In the genomic region with DNA sequence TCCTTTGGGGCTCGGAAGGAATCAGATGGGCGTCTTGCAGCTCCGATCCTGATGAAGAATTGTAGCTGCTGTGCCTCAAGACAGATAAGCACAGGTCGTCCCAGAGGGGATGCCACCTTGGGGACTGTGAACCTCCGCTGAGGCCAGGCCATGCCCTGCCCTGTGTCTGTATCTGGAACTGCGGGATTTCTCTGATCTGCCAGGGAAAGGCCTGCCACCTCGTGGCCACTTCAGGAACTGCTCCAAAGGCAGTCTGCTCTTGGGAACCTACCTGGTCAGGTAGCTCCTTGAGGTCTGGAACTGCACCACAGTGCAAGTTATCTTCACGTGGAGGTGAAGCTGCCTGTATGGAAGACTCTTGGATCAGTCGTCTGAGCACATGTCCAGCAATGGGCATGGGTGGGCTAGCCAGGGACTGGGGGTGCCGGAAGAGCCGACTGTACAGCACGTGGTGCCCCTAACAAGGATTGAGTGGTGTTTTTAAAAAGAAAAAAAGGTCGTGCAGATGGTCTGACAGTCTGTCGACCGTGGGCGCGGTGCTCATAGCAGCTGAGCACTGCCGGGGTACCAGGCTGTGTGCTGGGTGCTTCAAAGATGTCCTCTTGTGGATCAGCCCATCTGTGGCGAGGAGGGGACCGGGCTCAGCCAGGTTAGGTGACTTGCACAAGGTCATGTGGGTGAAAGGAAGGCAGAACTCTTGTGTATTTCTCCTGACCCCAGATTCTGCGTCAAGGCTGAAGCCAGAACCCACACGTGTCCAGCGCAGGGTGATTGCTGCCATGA, we compare ENCODE assay signal across 1 cellular context.
TF ChIP-seq lines count a peak whose summit lies in the region.

No MANE protein-coding gene starts in this region.

TF ChIP-seq in HepG2, 621 proteins besides CTCF, POLR2A, EP300 and RAD21 (continued from another document and continues in another):
- TF ChIP-seq, protein P1, sequence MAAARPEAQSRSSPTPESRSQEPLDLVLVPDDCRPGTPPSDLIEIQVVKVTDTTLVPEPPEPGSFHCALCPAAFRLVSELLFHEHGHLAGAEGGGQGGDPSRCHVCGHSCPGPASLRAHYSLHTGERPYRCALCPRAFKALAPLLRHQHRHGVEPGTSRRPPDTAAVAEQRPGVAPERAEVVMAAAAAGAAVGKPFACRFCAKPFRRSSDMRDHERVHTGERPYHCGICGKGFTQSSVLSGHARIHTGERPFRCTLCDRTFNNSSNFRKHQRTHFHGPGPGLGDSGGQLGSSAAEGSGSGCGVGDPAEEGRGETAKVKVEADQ (CRISPR knock-in tag; IDR thresholded peaks at IDR 0.05; ENCODE audit: borderline replicate concordance): no peak
- TF ChIP-seq POLR2G (IDR thresholded peaks at IDR 0.05; ENCODE audit: low read depth, low read length) (no peak), MED13 (CRISPR knock-in tag; IDR thresholded peaks at IDR 0.05) (no peak), CHCHD3 (CRISPR knock-in tag; IDR thresholded peaks at IDR 0.05) (no peak), PRPF4 (IDR thresholded peaks at IDR 0.05; ENCODE audit: low read depth, low read length, poor library complexity, severe bottlenecking) (no peak), HMG20B (CRISPR knock-in tag; conservative IDR thresholded peaks at IDR 0.05) (no peak), ZNF672 (CRISPR knock-in tag; IDR thresholded peaks at IDR 0.05) (no peak), MAZ (IDR thresholded peaks at IDR 0.05; ENCODE audit: borderline replicate concordance, low read depth, low read length) (no peak; the same call in 1 of the 2 replicates), MAZ (CRISPR knock-in tag; IDR thresholded peaks at IDR 0.05; ENCODE audit: low read depth) (no peak), MAFF (IDR thresholded peaks at IDR 0.05; ENCODE audit: low read depth, low read length) (no peak), HNF4G (IDR thresholded peaks at IDR 0.05; ENCODE audit: borderline replicate concordance, low read depth, low read length) (no peak), HNF4G (CRISPR knock-in tag; IDR thresholded peaks at IDR 0.05; ENCODE audit: borderline replicate concordance, low read depth) (0 out of 2 replicates have a peak, but pooled peaks have one; percentile 23), ZSCAN25 (CRISPR knock-in tag; IDR thresholded peaks at IDR 0.05) (no peak), SIN3A (IDR thresholded peaks at IDR 0.05; ENCODE audit: borderline replicate concordance, low read depth, low read length) (no peak), NRL (CRISPR knock-in tag; IDR thresholded peaks at IDR 0.05; ENCODE audit: borderline replicate concordance) (no peak), ZNF879 (CRISPR knock-in tag; IDR thresholded peaks at IDR 0.05) (no peak), PLRG1 (conservative IDR thresholded peaks at IDR 0.05) (no peak), MED1 (CRISPR knock-in tag; IDR thresholded peaks at IDR 0.05) (0 out of 2 replicates have a peak, but pooled peaks have one; percentile 35), ZNF496 (CRISPR knock-in tag; IDR thresholded peaks at IDR 0.05; ENCODE audit: insufficient replicate concordance) (no peak), NFATC3 (CRISPR knock-in tag; IDR thresholded peaks at IDR 0.05) (no peak), ZFP82 (CRISPR knock-in tag; IDR thresholded peaks at IDR 0.05; ENCODE audit: borderline replicate concordance) (no peak), ZMYM2 (CRISPR knock-in tag; IDR thresholded peaks at IDR 0.05) (no peak), ZFP90 (CRISPR knock-in tag; IDR thresholded peaks at IDR 0.05; ENCODE audit: borderline replicate concordance) (no peak), NFKB2 (CRISPR knock-in tag; IDR thresholded peaks at IDR 0.05; ENCODE audit: borderline replicate concordance) (no peak; the same call in 1 of the 2 replicates), MAFK (conservative IDR thresholded peaks at IDR 0.05 in 1 of 2, IDR thresholded peaks at IDR 0.05 in 1 of 2; ENCODE audit: low read length in 2 of 2) (no peak), MTA1 (CRISPR knock-in tag; IDR thresholded peaks at IDR 0.05; ENCODE audit: borderline replicate concordance) (0 out of 2 replicates have a peak, but pooled peaks have one; percentile 36), ZNF282 (IDR thresholded peaks at IDR 0.05; ENCODE audit: partially characterized antibody) (no peak), ZNF780A (CRISPR knock-in tag; IDR thresholded peaks at IDR 0.05) (no peak), KAT7 (CRISPR knock-in tag; IDR thresholded peaks at IDR 0.05; ENCODE audit: borderline replicate concordance) (no peak), BCL6 (CRISPR knock-in tag; IDR thresholded peaks at IDR 0.05) (peak; percentile 22; the same call in 1 of the 2 replicates), NR3C1 (CRISPR knock-in tag; IDR thresholded peaks at IDR 0.05) (no peak; the same call in 1 of the 2 replicates), ZFP37 (CRISPR knock-in tag; IDR thresholded peaks at IDR 0.05; ENCODE audit: borderline replicate concordance) (peak; percentile 76; the same call in 1 of the 2 replicates), AHR (CRISPR knock-in tag; IDR thresholded peaks at IDR 0.05) (no peak), PHF20 (CRISPR knock-in tag; IDR thresholded peaks at IDR 0.05) (no peak), ZNF792 (CRISPR knock-in tag; IDR thresholded peaks at IDR 0.05) (0 out of 2 replicates have a peak, but pooled peaks have one; percentile 42), NR1H2 (CRISPR knock-in tag; IDR thresholded peaks at IDR 0.05; ENCODE audit: borderline replicate concordance, low read depth) (no peak), ZNF746 (CRISPR knock-in tag; IDR thresholded peaks at IDR 0.05) (no peak), TCF7L2 (IDR thresholded peaks at IDR 0.05; ENCODE audit: low read depth, low read length) (no peak), TBX2 (CRISPR knock-in tag; IDR thresholded peaks at IDR 0.05; ENCODE audit: borderline replicate concordance) (peak; percentile 36; the same call in 1 of the 2 replicates), ATF5 (CRISPR knock-in tag; IDR thresholded peaks at IDR 0.05; ENCODE audit: low read depth) (no peak), ZNF543 (CRISPR knock-in tag; IDR thresholded peaks at IDR 0.05) (no peak), ZNF724P (CRISPR knock-in tag; IDR thresholded peaks at IDR 0.05; ENCODE audit: borderline replicate concordance) (no peak), ZNF224 (CRISPR knock-in tag; IDR thresholded peaks at IDR 0.05) (no peak), CREB1 (IDR thresholded peaks at IDR 0.05) (no peak), CREB1 (CRISPR knock-in tag; IDR thresholded peaks at IDR 0.05) (no peak), ZNF124 (CRISPR knock-in tag; IDR thresholded peaks at IDR 0.05) (no peak), ZNF878 (CRISPR knock-in tag; IDR thresholded peaks at IDR 0.05) (no peak), CC2D1A (CRISPR knock-in tag; IDR thresholded peaks at IDR 0.05) (no peak), ZNF619 (CRISPR knock-in tag; IDR thresholded peaks at IDR 0.05) (no peak), SNAI1 (CRISPR knock-in tag; IDR thresholded peaks at IDR 0.05; ENCODE audit: borderline replicate concordance) (no peak)
- TF ChIP-seq, protein P2, sequence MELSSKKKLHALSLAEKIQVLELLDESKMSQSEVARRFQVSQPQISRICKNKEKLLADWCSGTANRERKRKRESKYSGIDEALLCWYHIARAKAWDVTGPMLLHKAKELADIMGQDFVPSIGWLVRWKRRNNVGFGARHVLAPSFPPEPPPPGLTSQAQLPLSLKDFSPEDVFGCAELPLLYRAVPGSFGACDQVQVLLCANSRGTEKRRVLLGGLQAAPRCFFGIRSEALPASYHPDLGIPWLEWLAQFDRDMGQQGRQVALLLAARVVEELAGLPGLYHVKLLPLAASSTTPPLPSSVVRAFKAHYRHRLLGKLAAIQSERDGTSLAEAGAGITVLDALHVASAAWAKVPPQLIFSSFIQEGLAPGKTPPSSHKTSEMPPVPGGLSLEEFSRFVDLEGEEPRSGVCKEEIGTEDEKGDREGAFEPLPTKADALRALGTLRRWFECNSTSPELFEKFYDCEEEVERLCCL (CRISPR knock-in tag; IDR thresholded peaks at IDR 0.05; ENCODE audit: borderline replicate concordance): no peak
- TF ChIP-seq, protein P3, sequence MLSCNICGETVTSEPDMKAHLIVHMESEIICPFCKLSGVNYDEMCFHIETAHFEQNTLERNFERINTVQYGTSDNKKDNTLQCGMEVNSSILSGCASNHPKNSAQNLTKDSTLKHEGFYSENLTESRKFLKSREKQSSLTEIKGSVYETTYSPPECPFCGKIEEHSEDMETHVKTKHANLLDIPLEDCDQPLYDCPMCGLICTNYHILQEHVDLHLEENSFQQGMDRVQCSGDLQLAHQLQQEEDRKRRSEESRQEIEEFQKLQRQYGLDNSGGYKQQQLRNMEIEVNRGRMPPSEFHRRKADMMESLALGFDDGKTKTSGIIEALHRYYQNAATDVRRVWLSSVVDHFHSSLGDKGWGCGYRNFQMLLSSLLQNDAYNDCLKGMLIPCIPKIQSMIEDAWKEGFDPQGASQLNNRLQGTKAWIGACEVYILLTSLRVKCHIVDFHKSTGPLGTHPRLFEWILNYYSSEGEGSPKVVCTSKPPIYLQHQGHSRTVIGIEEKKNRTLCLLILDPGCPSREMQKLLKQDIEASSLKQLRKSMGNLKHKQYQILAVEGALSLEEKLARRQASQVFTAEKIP (CRISPR knock-in tag; IDR thresholded peaks at IDR 0.05; ENCODE audit: borderline replicate concordance): no peak
- TF ChIP-seq, protein P4, sequence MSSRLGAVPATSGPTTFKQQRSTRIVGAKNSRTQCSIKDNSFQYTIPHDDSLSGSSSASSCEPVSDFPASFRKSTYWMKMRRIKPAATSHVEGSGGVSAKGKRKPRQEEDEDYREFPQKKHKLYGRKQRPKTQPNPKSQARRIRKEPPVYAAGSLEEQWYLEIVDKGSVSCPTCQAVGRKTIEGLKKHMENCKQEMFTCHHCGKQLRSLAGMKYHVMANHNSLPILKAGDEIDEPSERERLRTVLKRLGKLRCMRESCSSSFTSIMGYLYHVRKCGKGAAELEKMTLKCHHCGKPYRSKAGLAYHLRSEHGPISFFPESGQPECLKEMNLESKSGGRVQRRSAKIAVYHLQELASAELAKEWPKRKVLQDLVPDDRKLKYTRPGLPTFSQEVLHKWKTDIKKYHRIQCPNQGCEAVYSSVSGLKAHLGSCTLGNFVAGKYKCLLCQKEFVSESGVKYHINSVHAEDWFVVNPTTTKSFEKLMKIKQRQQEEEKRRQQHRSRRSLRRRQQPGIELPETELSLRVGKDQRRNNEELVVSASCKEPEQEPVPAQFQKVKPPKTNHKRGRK (CRISPR knock-in tag; IDR thresholded peaks at IDR 0.05): no peak
- TF ChIP-seq, protein P5, sequence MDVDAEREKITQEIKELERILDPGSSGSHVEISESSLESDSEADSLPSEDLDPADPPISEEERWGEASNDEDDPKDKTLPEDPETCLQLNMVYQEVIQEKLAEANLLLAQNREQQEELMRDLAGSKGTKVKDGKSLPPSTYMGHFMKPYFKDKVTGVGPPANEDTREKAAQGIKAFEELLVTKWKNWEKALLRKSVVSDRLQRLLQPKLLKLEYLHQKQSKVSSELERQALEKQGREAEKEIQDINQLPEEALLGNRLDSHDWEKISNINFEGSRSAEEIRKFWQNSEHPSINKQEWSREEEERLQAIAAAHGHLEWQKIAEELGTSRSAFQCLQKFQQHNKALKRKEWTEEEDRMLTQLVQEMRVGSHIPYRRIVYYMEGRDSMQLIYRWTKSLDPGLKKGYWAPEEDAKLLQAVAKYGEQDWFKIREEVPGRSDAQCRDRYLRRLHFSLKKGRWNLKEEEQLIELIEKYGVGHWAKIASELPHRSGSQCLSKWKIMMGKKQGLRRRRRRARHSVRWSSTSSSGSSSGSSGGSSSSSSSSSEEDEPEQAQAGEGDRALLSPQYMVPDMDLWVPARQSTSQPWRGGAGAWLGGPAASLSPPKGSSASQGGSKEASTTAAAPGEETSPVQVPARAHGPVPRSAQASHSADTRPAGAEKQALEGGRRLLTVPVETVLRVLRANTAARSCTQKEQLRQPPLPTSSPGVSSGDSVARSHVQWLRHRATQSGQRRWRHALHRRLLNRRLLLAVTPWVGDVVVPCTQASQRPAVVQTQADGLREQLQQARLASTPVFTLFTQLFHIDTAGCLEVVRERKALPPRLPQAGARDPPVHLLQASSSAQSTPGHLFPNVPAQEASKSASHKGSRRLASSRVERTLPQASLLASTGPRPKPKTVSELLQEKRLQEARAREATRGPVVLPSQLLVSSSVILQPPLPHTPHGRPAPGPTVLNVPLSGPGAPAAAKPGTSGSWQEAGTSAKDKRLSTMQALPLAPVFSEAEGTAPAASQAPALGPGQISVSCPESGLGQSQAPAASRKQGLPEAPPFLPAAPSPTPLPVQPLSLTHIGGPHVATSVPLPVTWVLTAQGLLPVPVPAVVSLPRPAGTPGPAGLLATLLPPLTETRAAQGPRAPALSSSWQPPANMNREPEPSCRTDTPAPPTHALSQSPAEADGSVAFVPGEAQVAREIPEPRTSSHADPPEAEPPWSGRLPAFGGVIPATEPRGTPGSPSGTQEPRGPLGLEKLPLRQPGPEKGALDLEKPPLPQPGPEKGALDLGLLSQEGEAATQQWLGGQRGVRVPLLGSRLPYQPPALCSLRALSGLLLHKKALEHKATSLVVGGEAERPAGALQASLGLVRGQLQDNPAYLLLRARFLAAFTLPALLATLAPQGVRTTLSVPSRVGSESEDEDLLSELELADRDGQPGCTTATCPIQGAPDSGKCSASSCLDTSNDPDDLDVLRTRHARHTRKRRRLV (CRISPR knock-in tag; IDR thresholded peaks at IDR 0.05): no peak
- TF ChIP-seq, protein P6, sequence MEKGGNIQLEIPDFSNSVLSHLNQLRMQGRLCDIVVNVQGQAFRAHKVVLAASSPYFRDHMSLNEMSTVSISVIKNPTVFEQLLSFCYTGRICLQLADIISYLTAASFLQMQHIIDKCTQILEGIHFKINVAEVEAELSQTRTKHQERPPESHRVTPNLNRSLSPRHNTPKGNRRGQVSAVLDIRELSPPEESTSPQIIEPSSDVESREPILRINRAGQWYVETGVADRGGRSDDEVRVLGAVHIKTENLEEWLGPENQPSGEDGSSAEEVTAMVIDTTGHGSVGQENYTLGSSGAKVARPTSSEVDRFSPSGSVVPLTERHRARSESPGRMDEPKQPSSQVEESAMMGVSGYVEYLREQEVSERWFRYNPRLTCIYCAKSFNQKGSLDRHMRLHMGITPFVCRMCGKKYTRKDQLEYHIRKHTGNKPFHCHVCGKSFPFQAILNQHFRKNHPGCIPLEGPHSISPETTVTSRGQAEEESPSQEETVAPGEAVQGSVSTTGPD (CRISPR knock-in tag; IDR thresholded peaks at IDR 0.05): no peak
- TF ChIP-seq, protein P7, sequence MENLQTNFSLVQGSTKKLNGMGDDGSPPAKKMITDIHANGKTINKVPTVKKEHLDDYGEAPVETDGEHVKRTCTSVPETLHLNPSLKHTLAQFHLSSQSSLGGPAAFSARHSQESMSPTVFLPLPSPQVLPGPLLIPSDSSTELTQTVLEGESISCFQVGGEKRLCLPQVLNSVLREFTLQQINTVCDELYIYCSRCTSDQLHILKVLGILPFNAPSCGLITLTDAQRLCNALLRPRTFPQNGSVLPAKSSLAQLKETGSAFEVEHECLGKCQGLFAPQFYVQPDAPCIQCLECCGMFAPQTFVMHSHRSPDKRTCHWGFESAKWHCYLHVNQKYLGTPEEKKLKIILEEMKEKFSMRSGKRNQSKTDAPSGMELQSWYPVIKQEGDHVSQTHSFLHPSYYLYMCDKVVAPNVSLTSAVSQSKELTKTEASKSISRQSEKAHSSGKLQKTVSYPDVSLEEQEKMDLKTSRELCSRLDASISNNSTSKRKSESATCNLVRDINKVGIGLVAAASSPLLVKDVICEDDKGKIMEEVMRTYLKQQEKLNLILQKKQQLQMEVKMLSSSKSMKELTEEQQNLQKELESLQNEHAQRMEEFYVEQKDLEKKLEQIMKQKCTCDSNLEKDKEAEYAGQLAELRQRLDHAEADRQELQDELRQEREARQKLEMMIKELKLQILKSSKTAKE (CRISPR knock-in tag; IDR thresholded peaks at IDR 0.05; ENCODE audit: borderline replicate concordance): no peak
